ENCODE assay signal across 27 cellular contexts in genomic region chr5:61651202-61651601, GRCh38.
"Had no signal": no experiment of that assay in that cellular context is flagged by ENCODE, and none has a peak within 500 bp of the region (broad histone marks: within the 10 kb centered on the region; RNA-seq: fewer than 3 reads in every experiment).

No MANE protein-coding gene starts in this region.

- H3K4me2 ChIP-seq: hepatocyte, neural progenitor cell had no signal

- H3K9me3 ChIP-seq: left ventricle myocardium inferior, neutrophil, psoas muscle, right atrium auricular region, right lobe of liver, suprapubic skin, thoracic aorta, tibial artery, upper lobe of right lung had no signal

- ATAC-seq: natural killer cell; psoas muscle; right lobe of liver; stimulated activated effector memory CD8-positive, alpha-beta T cell treated with anti-CD3 and anti-CD28 coated beads, Interleukin-12 subunit alpha, Interleukin-12 subunit beta, amount 100 ng/mL, for 72 hours; upper lobe of right lung had no signal

- H3K9ac ChIP-seq: neural progenitor cell, parathyroid adenoma had no signal

- H3K4me3 ChIP-seq: hepatocyte, left ventricle myocardium inferior, lung, neural progenitor cell, psoas muscle, right atrium auricular region, right lobe of liver, skin epidermis, suprapubic skin, thoracic aorta, tibial artery, upper lobe of right lung had no signal

- DNase-seq: islet precursor cell; left ventricle myocardium inferior; mesendoderm; naive B cell; natural killer cell; nephron progenitor cell; occipital lobe; psoas muscle; right lobe of liver; stimulated activated CD4-positive, alpha-beta T cell treated with anti-CD3 and anti-CD28 coated beads, Interleukin-12 subunit alpha, Interleukin-12 subunit beta, amount 100 ng/mL, for 4 hours; stimulated activated CD4-positive, alpha-beta T cell treated with anti-CD3 and anti-CD28 coated beads, Interleukin-15, amount 100 ng/mL, for 24 hours; stimulated activated CD4-positive, alpha-beta T cell treated with anti-CD3 and anti-CD28 coated beads, Interleukin-2, amount 100 ng/mL, for 24 hours; stimulated activated CD4-positive, alpha-beta T cell treated with anti-CD3 and anti-CD28 coated beads, Interleukin-4, amount 100 ng/mL, for 1 hour; stimulated activated naive CD4-positive, alpha-beta T cell; tibial artery; trophoblast cell; upper lobe of right lung had no signal

- H2AFZ ChIP-seq: hepatocyte, neural progenitor cell, parathyroid adenoma had no signal

- H3K27me3 ChIP-seq: hepatocyte, neural progenitor cell, right atrium auricular region, right lobe of liver, tibial artery, upper lobe of right lung had no signal

- H3K79me2 ChIP-seq: hepatocyte, parathyroid adenoma had no signal

- H3K27ac ChIP-seq: hepatocyte, left ventricle myocardium inferior, neural progenitor cell, neutrophil, parathyroid adenoma, psoas muscle, right atrium auricular region, right lobe of liver, skin epidermis, suprapubic skin, thoracic aorta, tibial artery, upper lobe of right lung had no signal

- H3K4me1 ChIP-seq: left ventricle myocardium inferior, neural progenitor cell, parathyroid adenoma, psoas muscle, right atrium auricular region, suprapubic skin, tibial artery, upper lobe of right lung had no signal

- H3K36me3 ChIP-seq: left ventricle myocardium inferior, neural progenitor cell, neutrophil, right atrium auricular region, right lobe of liver, suprapubic skin, thoracic aorta, tibial artery, upper lobe of right lung had no signal
